1 cellular context compared by ENCODE assay signal in the genomic region with DNA sequence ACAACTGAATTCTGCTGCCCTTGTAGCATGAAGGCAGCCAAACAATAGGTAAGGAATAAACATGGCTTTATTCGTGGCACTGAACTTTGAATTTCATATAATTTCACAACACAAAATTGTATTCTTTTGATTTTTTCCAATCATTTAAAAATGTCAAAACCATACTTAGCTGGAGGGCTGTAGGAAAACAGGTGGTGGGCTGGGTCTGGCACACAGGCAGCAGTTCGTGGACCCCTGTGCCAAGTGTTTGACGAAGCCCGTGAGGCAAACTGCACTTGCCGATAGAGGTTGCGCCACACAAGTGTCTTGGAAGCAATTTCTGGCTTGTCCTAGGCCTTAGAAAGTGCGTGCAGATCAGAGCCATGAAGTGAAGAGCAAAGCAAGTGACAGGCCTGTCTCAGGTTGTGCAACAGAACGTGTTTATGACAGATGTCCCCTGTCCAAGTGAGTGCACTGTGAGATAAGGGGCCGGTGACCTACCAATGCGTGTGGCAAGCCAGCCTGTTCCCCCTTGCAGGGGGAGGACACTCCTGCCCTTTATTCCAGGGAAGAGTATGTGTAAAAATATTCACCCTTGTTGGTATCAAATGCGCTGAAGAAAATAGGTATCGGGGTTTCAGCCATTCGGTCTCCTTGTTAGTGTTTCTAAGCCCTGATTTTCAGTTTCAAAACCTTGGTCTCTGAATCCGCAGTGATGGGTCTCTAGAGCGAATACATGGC.
A peak's percentile ranks its signal among the peaks of the same experiment; 100 is the strongest.
TF ChIP-seq lines count a peak whose summit lies in the region.

No MANE protein-coding gene starts in this region.

TF ChIP-seq in K562, 482 proteins besides CTCF, POLR2A, EP300 and RAD21 (continues in another document):
- no peak for TF ChIP-seq ZNF347 (CRISPR knock-in tag; IDR thresholded peaks at IDR 0.05; ENCODE audit: low read depth)
- TF ChIP-seq ZNF174 (CRISPR knock-in tag; IDR thresholded peaks at IDR 0.05): no peak
- TF ChIP-seq, protein P1, sequence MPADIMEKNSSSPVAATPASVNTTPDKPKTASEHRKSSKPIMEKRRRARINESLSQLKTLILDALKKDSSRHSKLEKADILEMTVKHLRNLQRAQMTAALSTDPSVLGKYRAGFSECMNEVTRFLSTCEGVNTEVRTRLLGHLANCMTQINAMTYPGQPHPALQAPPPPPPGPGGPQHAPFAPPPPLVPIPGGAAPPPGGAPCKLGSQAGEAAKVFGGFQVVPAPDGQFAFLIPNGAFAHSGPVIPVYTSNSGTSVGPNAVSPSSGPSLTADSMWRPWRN (IDR thresholded peaks at IDR 0.05; ENCODE audit: low read depth): peak; percentile 88
- TF ChIP-seq STAG1 (CRISPR knock-in tag; IDR thresholded peaks at IDR 0.05; ENCODE audit: borderline replicate concordance): no peak
- no peak for TF ChIP-seq SREBF2 (CRISPR knock-in tag; IDR thresholded peaks at IDR 0.05)
- 0 out of 2 replicates have a peak, but pooled peaks have one; percentile 48 for TF ChIP-seq TGIF2 (CRISPR knock-in tag; IDR thresholded peaks at IDR 0.05)
- TF ChIP-seq ZNF764 (CRISPR knock-in tag; IDR thresholded peaks at IDR 0.05; ENCODE audit: low read depth): no peak
- TF ChIP-seq YBX1 (IDR thresholded peaks at IDR 0.05): no peak
- TF ChIP-seq HDAC1 (IDR thresholded peaks at IDR 0.05): peak in 1 of 2 experiments; percentile 87; a peak in 2 of 4 replicates
- TF ChIP-seq C11orf30 (IDR thresholded peaks at IDR 0.05; ENCODE audit: low read depth): no peak
- peak; percentile 54 for TF ChIP-seq HDAC3 (IDR thresholded peaks at IDR 0.05; ENCODE audit: borderline replicate concordance, partially characterized antibody)
- peak; percentile 89 to 91 for TF ChIP-seq TRIM24 (IDR thresholded peaks at IDR 0.05)
- no peak for TF ChIP-seq ZNF431 (CRISPR knock-in tag; IDR thresholded peaks at IDR 0.05)
- TF ChIP-seq, protein P2, sequence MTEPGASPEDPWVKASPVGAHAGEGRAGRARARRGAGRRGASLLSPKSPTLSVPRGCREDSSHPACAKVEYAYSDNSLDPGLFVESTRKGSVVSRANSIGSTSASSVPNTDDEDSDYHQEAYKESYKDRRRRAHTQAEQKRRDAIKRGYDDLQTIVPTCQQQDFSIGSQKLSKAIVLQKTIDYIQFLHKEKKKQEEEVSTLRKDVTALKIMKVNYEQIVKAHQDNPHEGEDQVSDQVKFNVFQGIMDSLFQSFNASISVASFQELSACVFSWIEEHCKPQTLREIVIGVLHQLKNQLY (CRISPR knock-in tag; conservative IDR thresholded peaks at IDR 0.05): no peak
- TF ChIP-seq, protein P3, sequence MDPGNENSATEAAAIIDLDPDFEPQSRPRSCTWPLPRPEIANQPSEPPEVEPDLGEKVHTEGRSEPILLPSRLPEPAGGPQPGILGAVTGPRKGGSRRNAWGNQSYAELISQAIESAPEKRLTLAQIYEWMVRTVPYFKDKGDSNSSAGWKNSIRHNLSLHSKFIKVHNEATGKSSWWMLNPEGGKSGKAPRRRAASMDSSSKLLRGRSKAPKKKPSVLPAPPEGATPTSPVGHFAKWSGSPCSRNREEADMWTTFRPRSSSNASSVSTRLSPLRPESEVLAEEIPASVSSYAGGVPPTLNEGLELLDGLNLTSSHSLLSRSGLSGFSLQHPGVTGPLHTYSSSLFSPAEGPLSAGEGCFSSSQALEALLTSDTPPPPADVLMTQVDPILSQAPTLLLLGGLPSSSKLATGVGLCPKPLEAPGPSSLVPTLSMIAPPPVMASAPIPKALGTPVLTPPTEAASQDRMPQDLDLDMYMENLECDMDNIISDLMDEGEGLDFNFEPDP (CRISPR knock-in tag; IDR thresholded peaks at IDR 0.05): no peak
- no peak for TF ChIP-seq CBX2 (IDR thresholded peaks at IDR 0.05; ENCODE audit: insufficient read depth, low read length, poor library complexity, severe bottlenecking)
- no peak for TF ChIP-seq HNRNPK (IDR thresholded peaks at IDR 0.05; ENCODE audit: low read depth, low read length, poor library complexity, severe bottlenecking)
- TF ChIP-seq, protein P4, sequence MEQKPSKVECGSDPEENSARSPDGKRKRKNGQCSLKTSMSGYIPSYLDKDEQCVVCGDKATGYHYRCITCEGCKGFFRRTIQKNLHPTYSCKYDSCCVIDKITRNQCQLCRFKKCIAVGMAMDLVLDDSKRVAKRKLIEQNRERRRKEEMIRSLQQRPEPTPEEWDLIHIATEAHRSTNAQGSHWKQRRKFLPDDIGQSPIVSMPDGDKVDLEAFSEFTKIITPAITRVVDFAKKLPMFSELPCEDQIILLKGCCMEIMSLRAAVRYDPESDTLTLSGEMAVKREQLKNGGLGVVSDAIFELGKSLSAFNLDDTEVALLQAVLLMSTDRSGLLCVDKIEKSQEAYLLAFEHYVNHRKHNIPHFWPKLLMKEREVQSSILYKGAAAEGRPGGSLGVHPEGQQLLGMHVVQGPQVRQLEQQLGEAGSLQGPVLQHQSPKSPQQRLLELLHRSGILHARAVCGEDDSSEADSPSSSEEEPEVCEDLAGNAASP (IDR thresholded peaks at IDR 0.05): no peak
- no peak for TF ChIP-seq RUNX1 (IDR thresholded peaks at IDR 0.05; ENCODE audit: low read depth)
- TF ChIP-seq, protein P5, sequence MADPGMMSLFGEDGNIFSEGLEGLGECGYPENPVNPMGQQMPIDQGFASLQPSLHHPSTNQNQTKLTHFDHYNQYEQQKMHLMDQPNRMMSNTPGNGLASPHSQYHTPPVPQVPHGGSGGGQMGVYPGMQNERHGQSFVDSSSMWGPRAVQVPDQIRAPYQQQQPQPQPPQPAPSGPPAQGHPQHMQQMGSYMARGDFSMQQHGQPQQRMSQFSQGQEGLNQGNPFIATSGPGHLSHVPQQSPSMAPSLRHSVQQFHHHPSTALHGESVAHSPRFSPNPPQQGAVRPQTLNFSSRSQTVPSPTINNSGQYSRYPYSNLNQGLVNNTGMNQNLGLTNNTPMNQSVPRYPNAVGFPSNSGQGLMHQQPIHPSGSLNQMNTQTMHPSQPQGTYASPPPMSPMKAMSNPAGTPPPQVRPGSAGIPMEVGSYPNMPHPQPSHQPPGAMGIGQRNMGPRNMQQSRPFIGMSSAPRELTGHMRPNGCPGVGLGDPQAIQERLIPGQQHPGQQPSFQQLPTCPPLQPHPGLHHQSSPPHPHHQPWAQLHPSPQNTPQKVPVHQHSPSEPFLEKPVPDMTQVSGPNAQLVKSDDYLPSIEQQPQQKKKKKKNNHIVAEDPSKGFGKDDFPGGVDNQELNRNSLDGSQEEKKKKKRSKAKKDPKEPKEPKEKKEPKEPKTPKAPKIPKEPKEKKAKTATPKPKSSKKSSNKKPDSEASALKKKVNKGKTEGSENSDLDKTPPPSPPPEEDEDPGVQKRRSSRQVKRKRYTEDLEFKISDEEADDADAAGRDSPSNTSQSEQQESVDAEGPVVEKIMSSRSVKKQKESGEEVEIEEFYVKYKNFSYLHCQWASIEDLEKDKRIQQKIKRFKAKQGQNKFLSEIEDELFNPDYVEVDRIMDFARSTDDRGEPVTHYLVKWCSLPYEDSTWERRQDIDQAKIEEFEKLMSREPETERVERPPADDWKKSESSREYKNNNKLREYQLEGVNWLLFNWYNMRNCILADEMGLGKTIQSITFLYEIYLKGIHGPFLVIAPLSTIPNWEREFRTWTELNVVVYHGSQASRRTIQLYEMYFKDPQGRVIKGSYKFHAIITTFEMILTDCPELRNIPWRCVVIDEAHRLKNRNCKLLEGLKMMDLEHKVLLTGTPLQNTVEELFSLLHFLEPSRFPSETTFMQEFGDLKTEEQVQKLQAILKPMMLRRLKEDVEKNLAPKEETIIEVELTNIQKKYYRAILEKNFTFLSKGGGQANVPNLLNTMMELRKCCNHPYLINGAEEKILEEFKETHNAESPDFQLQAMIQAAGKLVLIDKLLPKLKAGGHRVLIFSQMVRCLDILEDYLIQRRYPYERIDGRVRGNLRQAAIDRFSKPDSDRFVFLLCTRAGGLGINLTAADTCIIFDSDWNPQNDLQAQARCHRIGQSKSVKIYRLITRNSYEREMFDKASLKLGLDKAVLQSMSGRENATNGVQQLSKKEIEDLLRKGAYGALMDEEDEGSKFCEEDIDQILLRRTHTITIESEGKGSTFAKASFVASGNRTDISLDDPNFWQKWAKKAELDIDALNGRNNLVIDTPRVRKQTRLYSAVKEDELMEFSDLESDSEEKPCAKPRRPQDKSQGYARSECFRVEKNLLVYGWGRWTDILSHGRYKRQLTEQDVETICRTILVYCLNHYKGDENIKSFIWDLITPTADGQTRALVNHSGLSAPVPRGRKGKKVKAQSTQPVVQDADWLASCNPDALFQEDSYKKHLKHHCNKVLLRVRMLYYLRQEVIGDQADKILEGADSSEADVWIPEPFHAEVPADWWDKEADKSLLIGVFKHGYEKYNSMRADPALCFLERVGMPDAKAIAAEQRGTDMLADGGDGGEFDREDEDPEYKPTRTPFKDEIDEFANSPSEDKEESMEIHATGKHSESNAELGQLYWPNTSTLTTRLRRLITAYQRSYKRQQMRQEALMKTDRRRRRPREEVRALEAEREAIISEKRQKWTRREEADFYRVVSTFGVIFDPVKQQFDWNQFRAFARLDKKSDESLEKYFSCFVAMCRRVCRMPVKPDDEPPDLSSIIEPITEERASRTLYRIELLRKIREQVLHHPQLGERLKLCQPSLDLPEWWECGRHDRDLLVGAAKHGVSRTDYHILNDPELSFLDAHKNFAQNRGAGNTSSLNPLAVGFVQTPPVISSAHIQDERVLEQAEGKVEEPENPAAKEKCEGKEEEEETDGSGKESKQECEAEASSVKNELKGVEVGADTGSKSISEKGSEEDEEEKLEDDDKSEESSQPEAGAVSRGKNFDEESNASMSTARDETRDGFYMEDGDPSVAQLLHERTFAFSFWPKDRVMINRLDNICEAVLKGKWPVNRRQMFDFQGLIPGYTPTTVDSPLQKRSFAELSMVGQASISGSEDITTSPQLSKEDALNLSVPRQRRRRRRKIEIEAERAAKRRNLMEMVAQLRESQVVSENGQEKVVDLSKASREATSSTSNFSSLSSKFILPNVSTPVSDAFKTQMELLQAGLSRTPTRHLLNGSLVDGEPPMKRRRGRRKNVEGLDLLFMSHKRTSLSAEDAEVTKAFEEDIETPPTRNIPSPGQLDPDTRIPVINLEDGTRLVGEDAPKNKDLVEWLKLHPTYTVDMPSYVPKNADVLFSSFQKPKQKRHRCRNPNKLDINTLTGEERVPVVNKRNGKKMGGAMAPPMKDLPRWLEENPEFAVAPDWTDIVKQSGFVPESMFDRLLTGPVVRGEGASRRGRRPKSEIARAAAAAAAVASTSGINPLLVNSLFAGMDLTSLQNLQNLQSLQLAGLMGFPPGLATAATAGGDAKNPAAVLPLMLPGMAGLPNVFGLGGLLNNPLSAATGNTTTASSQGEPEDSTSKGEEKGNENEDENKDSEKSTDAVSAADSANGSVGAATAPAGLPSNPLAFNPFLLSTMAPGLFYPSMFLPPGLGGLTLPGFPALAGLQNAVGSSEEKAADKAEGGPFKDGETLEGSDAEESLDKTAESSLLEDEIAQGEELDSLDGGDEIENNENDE (IDR thresholded peaks at IDR 0.05; ENCODE audit: low read depth, low read length): no peak
- TF ChIP-seq PCBP2 (IDR thresholded peaks at IDR 0.05; ENCODE audit: low read depth, low read length, poor library complexity, severe bottlenecking): no peak
- TF ChIP-seq NR2C2 (CRISPR knock-in tag; IDR thresholded peaks at IDR 0.05): no peak
- no peak for TF ChIP-seq NR2C2 (tag; IDR thresholded peaks at IDR 0.05)
- TF ChIP-seq, protein P6, sequence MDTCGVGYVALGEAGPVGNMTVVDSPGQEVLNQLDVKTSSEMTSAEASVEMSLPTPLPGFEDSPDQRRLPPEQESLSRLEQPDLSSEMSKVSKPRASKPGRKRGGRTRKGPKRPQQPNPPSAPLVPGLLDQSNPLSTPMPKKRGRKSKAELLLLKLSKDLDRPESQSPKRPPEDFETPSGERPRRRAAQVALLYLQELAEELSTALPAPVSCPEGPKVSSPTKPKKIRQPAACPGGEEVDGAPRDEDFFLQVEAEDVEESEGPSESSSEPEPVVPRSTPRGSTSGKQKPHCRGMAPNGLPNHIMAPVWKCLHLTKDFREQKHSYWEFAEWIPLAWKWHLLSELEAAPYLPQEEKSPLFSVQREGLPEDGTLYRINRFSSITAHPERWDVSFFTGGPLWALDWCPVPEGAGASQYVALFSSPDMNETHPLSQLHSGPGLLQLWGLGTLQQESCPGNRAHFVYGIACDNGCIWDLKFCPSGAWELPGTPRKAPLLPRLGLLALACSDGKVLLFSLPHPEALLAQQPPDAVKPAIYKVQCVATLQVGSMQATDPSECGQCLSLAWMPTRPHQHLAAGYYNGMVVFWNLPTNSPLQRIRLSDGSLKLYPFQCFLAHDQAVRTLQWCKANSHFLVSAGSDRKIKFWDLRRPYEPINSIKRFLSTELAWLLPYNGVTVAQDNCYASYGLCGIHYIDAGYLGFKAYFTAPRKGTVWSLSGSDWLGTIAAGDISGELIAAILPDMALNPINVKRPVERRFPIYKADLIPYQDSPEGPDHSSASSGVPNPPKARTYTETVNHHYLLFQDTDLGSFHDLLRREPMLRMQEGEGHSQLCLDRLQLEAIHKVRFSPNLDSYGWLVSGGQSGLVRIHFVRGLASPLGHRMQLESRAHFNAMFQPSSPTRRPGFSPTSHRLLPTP (IDR thresholded peaks at IDR 0.05; ENCODE audit: borderline replicate concordance, extremely low read depth, insufficient read length): no peak
- TF ChIP-seq, protein P7, sequence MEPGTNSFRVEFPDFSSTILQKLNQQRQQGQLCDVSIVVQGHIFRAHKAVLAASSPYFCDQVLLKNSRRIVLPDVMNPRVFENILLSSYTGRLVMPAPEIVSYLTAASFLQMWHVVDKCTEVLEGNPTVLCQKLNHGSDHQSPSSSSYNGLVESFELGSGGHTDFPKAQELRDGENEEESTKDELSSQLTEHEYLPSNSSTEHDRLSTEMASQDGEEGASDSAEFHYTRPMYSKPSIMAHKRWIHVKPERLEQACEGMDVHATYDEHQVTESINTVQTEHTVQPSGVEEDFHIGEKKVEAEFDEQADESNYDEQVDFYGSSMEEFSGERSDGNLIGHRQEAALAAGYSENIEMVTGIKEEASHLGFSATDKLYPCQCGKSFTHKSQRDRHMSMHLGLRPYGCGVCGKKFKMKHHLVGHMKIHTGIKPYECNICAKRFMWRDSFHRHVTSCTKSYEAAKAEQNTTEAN (CRISPR knock-in tag; IDR thresholded peaks at IDR 0.05): no peak
- TF ChIP-seq, protein P8, sequence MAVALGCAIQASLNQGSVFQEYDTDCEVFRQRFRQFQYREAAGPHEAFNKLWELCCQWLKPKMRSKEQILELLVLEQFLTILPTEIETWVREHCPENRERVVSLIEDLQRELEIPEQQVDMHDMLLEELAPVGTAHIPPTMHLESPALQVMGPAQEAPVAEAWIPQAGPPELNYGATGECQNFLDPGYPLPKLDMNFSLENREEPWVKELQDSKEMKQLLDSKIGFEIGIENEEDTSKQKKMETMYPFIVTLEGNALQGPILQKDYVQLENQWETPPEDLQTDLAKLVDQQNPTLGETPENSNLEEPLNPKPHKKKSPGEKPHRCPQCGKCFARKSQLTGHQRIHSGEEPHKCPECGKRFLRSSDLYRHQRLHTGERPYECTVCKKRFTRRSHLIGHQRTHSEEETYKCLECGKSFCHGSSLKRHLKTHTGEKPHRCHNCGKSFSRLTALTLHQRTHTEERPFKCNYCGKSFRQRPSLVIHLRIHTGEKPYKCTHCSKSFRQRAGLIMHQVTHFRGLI (CRISPR knock-in tag; IDR thresholded peaks at IDR 0.05): 0 out of 2 replicates have a peak, but pooled peaks have one; percentile 31
- peak in 1 of 2 experiments; percentile 62; a peak in 3 of 4 replicates for TF ChIP-seq MAZ (CRISPR knock-in tag; conservative IDR thresholded peaks at IDR 0.05 in 1 of 2, IDR thresholded peaks at IDR 0.05 in 1 of 2)
- no peak for TF ChIP-seq ZNF717 (CRISPR knock-in tag; IDR thresholded peaks at IDR 0.05)
- TF ChIP-seq PHF20 (IDR thresholded peaks at IDR 0.05; ENCODE audit: partially characterized antibody): no peak
- TF ChIP-seq CBX5 (IDR thresholded peaks at IDR 0.05; ENCODE audit: borderline replicate concordance, low read depth): no peak
- TF ChIP-seq ZNF589 (CRISPR knock-in tag; IDR thresholded peaks at IDR 0.05; ENCODE audit: low read depth): no peak
- TF ChIP-seq SOX6 (IDR thresholded peaks at IDR 0.05): peak; percentile 79
